ENCODE assay signal across 8 cellular contexts in genomic region chr14:20683896-20684661, GRCh38. TPM values are rescaled to one million over a fixed set of nuclear protein-coding genes. Genes with fewer than 3 reads are reported as not detected.
DNase-seq lines count a peak whose midpoint lies in the region; ATAC-seq and TF ChIP-seq lines count a peak whose summit lies in the region.

TSS of gene RNASE4 (plus strand) at chr14:20684560. CDS start at chr14:20699372, 14,812 bp downstream.

- ATAC-seq in activated CD4-positive, alpha-beta T cell treated with anti-CD3 and anti-CD28 coated beads for 36 hours = peak; percentile 18

- peaks cover 29% of the 10 kb centered on the region for H3K9me3 ChIP-seq in WERI-Rb-1 (ENCODE audit: severe bottlenecking)

- intact Hi-C loops in activated CD4-positive, alpha-beta T cell treated with anti-CD3 and anti-CD28 coated beads for 36 hours (cut with DNase I, micrococcal nuclease) = loop anchor here (1.0 to 10.0 kb wide), 11 partner anchors 51 to 581 kb away; partner anchors contain the start of genes APEX1 (in 1 of the 2), CCNB1IP1 (in 1 of the 2), HNRNPC (in 1 of the 2) and OSGEP (in 1 of the 2)

- no peaks in the 10 kb centered on the region for H3K36me3 ChIP-seq in WERI-Rb-1

- H3K27ac Mint-ChIP-seq in HFFc6 (no peak within 1 kb of the TSS), chondrocyte (ENCODE audit: unreplicated experiment) (no peak within 1 kb of the TSS)
- H3K27ac Mint-ChIP-seq in activated CD4-positive, alpha-beta T cell treated with anti-CD3 and anti-CD28 coated beads for 36 hours = peak within 1 kb of the TSS; percentile 55

- H3K36me3 Mint-ChIP-seq in HFFc6 (ENCODE audit: low read depth) (no peaks in the 10 kb centered on the region), chondrocyte (ENCODE audit: low read depth) (no peaks in the 10 kb centered on the region)
- H3K36me3 Mint-ChIP-seq in activated CD4-positive, alpha-beta T cell treated with anti-CD3 and anti-CD28 coated beads for 36 hours (ENCODE audit: low read depth) = no peaks in the 10 kb centered on the region

- H3K4me1 Mint-ChIP-seq in HFFc6 (ENCODE audit: low read depth) (peaks cover 32% of the 10 kb centered on the region), chondrocyte (ENCODE audit: low read depth) (peaks cover 40% of the 10 kb centered on the region)
- H3K4me1 Mint-ChIP-seq in activated CD4-positive, alpha-beta T cell treated with anti-CD3 and anti-CD28 coated beads for 36 hours = peaks cover 30% of the 10 kb centered on the region

- H3K27me3 Mint-ChIP-seq in HFFc6 (ENCODE audit: insufficient read depth) (peaks cover 3% of the 10 kb centered on the region; the same call in 1 of the 2 replicates), chondrocyte (ENCODE audit: low read depth) (no peaks in the 10 kb centered on the region)
- H3K27me3 Mint-ChIP-seq in activated CD4-positive, alpha-beta T cell treated with anti-CD3 and anti-CD28 coated beads for 36 hours = no peaks in the 10 kb centered on the region

- H3K4me3 Mint-ChIP-seq in HFFc6 (no peak within 1 kb of the TSS), chondrocyte (ENCODE audit: unreplicated experiment) (no peak within 1 kb of the TSS)
- H3K4me3 Mint-ChIP-seq in activated CD4-positive, alpha-beta T cell treated with anti-CD3 and anti-CD28 coated beads for 36 hours = no peak within 1 kb of the TSS

- CTCF ChIA-PET in activated CD4-positive, alpha-beta T cell treated with anti-CD3 and anti-CD28 coated beads for 36 hours (lab: Charles Lee) = interaction anchor here (0.7 to 5.5 kb wide), 16 partner anchors 10 to 420 kb away, joined by 3 to 34 read pairs (median 4); partner anchors contain the start of genes PARP2 and PIP4P1

- POLR2A ChIA-PET in activated CD4-positive, alpha-beta T cell treated with anti-CD3 and anti-CD28 coated beads for 36 hours (lab: Charles Lee) = interaction anchor here (0.6 to 1.5 kb wide), 8 partner anchors 8 to 341 kb away, joined by 3 to 7 read pairs (median 4); partner anchors contain the start of gene PARP2

- H3K9me3 Mint-ChIP-seq in HFFc6 = no peaks in the 10 kb centered on the region
- H3K9me3 Mint-ChIP-seq in activated CD4-positive, alpha-beta T cell treated with anti-CD3 and anti-CD28 coated beads for 36 hours (ENCODE audit: low read depth) = no peaks in the 10 kb centered on the region
- no peaks in the 10 kb centered on the region for H3K9me3 Mint-ChIP-seq in chondrocyte (ENCODE audit: low read depth)

- no peak for TF ChIP-seq CTCF in HFFc6 (IDR thresholded peaks at IDR 0.05)
- no peak for TF ChIP-seq CTCF in chondrocyte (IDR thresholded peaks at IDR 0.05)
- no peak for TF ChIP-seq CTCF in WERI-Rb-1 (IDR thresholded peaks at IDR 0.05; ENCODE audit: low read depth, low read length)

- DNase-seq in GM04504 (ENCODE audit: low read depth) (peak; percentile 73), HFFc6 (peak; percentile 97), NCI-H2171 (lab: John Stamatoyannopoulos, UW) (peak; percentile 76), chondrocyte (ENCODE audit: low spot score) (no peak), WERI-Rb-1 (no peak)
- peak; percentile 88 for DNase-seq in activated CD4-positive, alpha-beta T cell treated with anti-CD3 and anti-CD28 coated beads for 36 hours
- peak; percentile 65 to 67 for DNase-seq in stimulated activated CD4-positive, alpha-beta T cell treated with anti-CD3 and anti-CD28 coated beads, Interleukin-15, amount 100 ng/mL, for 48 hours (ENCODE audit: low read depth in 2 of 2)

- H3K27me3 ChIP-seq in layer of hippocampus (ENCODE audit: control insufficient read depth, insufficient read depth, low read length) = no peaks in the 10 kb centered on the region
- peaks cover 98% of the 10 kb centered on the region for H3K27me3 ChIP-seq in WERI-Rb-1 (ENCODE audit: insufficient read depth, low read depth, severe bottlenecking)

- no peak within 1 kb of the TSS for H3K4me3 ChIP-seq in WERI-Rb-1 (ENCODE audit: low read depth, low read length)

- peak within 1 kb of the TSS; percentile 100 for H3K27ac ChIP-seq in layer of hippocampus (ENCODE audit: low read depth, low read length)
- no peak within 1 kb of the TSS for H3K27ac ChIP-seq in WERI-Rb-1

RNA-seq across cellular contexts. Expression of gene RNASE4, which starts in this region (rescaled TPM):
- 1 to 10 TPM; 2.8 to 6.9 (median 5.3) TPM for total RNA-seq in HFFc6 (2021; fragmentation: NEBNext Ultra II Directional; extraction: Animal tissue kit (Norgen Biotek cat#: 25700))
- total RNA-seq in activated CD4-positive, alpha-beta T cell treated with anti-CD3 and anti-CD28 coated beads for 36 hours = under 1 TPM; 0.37 to 0.50 TPM
- total RNA-seq in chondrocyte = 23.6 to 32.1 TPM (median 28.5 TPM) in 3 replicates

Comparison
In these comparisons a context has a peak if more than half of its experiments do, and no peak if none do; other contexts are left out.
1. Peak in DNase-seq and ATAC-seq in activated CD4-positive, alpha-beta T cell treated with anti-CD3 and anti-CD28 coated beads for 36 hours; RNA of the gene not detected or under 1 TPM.
2. DNase-seq: peak in GM04504 (single experiment), HFFc6 (single experiment), NCI-H2171 (single experiment) and stimulated activated CD4-positive, alpha-beta T cell treated with anti-CD3 and anti-CD28 coated beads, Interleukin-15, amount 100 ng/mL, for 48 hours (2 of 2); none in chondrocyte (single experiment) and WERI-Rb-1 (single experiment).